ENCODE assay signal across 8 cellular contexts in the genomic region with DNA sequence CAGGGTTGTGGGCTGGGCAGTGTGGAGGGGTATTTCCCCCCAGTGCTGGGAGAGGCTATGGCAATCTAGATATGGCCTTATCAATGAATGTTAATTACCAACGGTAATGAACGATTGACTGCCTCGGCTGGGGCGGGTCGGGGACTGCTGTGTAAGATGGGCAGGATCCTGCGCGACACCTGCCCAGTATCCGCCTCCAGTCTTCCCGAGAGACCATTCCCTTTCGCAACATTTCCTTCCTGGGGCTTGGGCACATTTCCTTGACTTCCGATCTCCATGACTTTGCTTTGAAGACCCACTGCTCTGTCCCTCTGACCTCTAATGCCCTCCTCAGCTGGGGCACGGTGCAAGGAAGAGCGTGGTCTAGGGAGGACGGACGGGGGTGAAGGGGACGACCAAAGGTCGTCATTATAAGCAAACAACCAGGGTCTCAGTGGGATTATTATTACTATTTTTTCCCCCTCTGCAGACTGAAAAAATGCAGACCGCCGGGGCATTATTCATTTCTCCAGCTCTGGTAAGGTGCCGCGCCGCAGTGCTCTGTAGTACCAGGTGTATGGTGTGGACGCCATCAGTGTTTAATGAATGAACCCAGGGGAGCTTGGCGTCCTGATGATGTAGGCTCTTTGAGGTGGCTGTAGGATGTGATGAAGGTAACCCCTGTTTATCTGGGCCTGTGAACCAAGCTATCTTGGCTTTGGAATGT. TPM values are rescaled to one million over a fixed set of nuclear protein-coding genes. Genes with fewer than 3 reads are reported as not detected.
DNase-seq lines count a peak whose midpoint lies in the region; ATAC-seq and TF ChIP-seq lines count a peak whose summit lies in the region.

No MANE protein-coding gene starts in this region.

- H3K36me3 ChIP-seq in cardiac muscle cell: peaks cover 7% of the 10 kb centered on the region
- H3K36me3 ChIP-seq in iPS-20b (ENCODE audit: insufficient read depth, low read depth, low read length): peaks cover 30% of the 10 kb centered on the region
- H3K36me3 ChIP-seq in suprapubic skin: peaks cover 23% of the 10 kb centered on the region

- H3K9ac ChIP-seq in iPS-20b (ENCODE audit: low read depth, low read length): peak overlapping the region; percentile 94

- TF ChIP-seq POLR2A in suprapubic skin (IDR thresholded peaks at IDR 0.05): no peak

- no peaks in the 10 kb centered on the region for H3K27me3 ChIP-seq in cardiac muscle cell
- no peaks in the 10 kb centered on the region for H3K27me3 ChIP-seq in iPS-20b (ENCODE audit: insufficient read depth, low read length)
- H3K27me3 ChIP-seq in suprapubic skin: no peaks in the 10 kb centered on the region

- intact Hi-C loops in Right ventricle myocardium superior (cut with DNase I): no loop called here

- TF ChIP-seq EP300 in suprapubic skin (IDR thresholded peaks at IDR 0.05): no peak

- H3K27ac ChIP-seq in cardiac muscle cell: peak overlapping the region; percentile 84
- peak overlapping the region; percentile 44 for H3K27ac ChIP-seq in iPS-20b (ENCODE audit: low read length)
- H3K27ac ChIP-seq in suprapubic skin: peak overlapping the region; percentile 82

- no peak for TF ChIP-seq CTCF in cardiac muscle cell (IDR thresholded peaks at IDR 0.05; ENCODE audit: low read depth, low read length)
- TF ChIP-seq CTCF in suprapubic skin (IDR thresholded peaks at IDR 0.05): no peak

- H3K9me3 ChIP-seq in cardiac muscle cell (ENCODE audit: low read depth) (no peaks in the 10 kb centered on the region), iPS-20b (ENCODE audit: insufficient read depth, low read depth, low read length) (no peaks in the 10 kb centered on the region), suprapubic skin (no peaks in the 10 kb centered on the region)

- DNase-seq in cardiac muscle cell (ENCODE audit: low read depth in 1 of 2, low spot score in 1 of 2) (peak in 1 of 2 donors; percentile 19), Right ventricle myocardium superior (no peak), suprapubic skin (ENCODE audit: low spot score in 2 of 2) (no peak), DMS153 treated with DMSO at 0.1 percent for 48 hours (lab: John Stamatoyannopoulos, UW; ENCODE audit: unreplicated experiment) (no peak)
- DNase-seq in activated naive CD4-positive, alpha-beta T cell treated with anti-CD3 and anti-CD28 coated beads, Interleukin-2, amount 50 U/mL, for 16 hours: peak; percentile 19

- H3K4me1 ChIP-seq in cardiac muscle cell (ENCODE audit: low read depth) (no peaks in the 10 kb centered on the region), iPS-20b (ENCODE audit: insufficient read depth, low read length) (no peaks in the 10 kb centered on the region; the same call in 1 of the 2 replicates), suprapubic skin (peaks cover 26% of the 10 kb centered on the region)

- no peak for ATAC-seq in Right ventricle myocardium superior (ENCODE audit: poor library complexity)
- no peak for ATAC-seq in HG02973 (IDR thresholded peaks at IDR 0.05; ENCODE audit: unreplicated experiment)
- no peak for ATAC-seq in GM18867 (IDR thresholded peaks at IDR 0.05; ENCODE audit: unreplicated experiment)

- H3K4me3 ChIP-seq in cardiac muscle cell (peak overlapping the region; percentile 66), iPS-20b (ENCODE audit: low read length) (peak overlapping the region; percentile 96), suprapubic skin (peak overlapping the region; percentile 90)

- WGBS in suprapubic skin: under 1% methylated on average over 22 of the region's 24 CpGs

RNA-seq across cellular contexts. Expression of gene ATP5MC1, which starts 0.5 kb away (rescaled TPM):
- total RNA-seq in cardiac muscle cell: 160 and 303 TPM in 2 replicates
- polyA plus RNA-seq in cardiac muscle cell: 455 and 810 TPM in 2 replicates
- total RNA-seq in Right ventricle myocardium superior: 492 TPM
- 100 to 1,000 TPM in 3 of 4 donors, 10 to 100 TPM in 1; 79.8 to 128 (median 112) TPM for total RNA-seq in suprapubic skin

RNA-seq across cellular contexts. Expression of gene UBE2Z, which starts 15.1 kb away (rescaled TPM):
- total RNA-seq in cardiac muscle cell: 52.7 and 54.1 TPM in 2 replicates
- 61.7 and 64.2 TPM in 2 replicates for polyA plus RNA-seq in cardiac muscle cell
- 36.7 TPM for total RNA-seq in Right ventricle myocardium superior
- 10 to 100 TPM; 57.2 to 73.2 (median 69.7) TPM for total RNA-seq in suprapubic skin

RNA-seq across cellular contexts. Expression of gene SNF8, which starts 51.5 kb away (rescaled TPM):
- total RNA-seq in cardiac muscle cell (114 and 187 TPM in 2 replicates), Right ventricle myocardium superior (114 TPM), suprapubic skin (10 to 100 TPM; 41.1 to 80.1 (median 63.6) TPM)
- polyA plus RNA-seq in cardiac muscle cell: 132 and 315 TPM in 2 replicates
